Comparison of ENCODE assay signal across 10 cellular contexts in the genomic region with DNA sequence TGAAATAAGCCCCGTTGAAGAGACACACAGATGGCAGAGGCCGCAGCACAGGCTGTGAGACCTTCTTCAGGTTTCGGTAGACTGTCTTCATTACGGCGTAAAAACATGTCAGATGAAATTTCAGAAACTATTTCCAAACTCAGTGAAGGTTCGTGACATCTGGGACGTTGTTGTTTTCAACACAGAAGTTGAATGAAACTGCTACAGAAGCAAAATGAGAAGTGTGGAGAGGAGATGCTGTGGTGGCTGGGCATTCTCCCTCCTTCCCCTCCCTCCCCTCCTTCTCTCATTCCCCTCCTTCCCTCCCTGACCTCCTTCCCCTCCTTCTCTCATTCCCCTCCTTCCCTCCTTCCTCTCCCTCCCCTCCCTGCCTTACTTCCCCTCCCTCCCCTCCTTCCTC.
DNase-seq lines count a peak whose midpoint lies in the region; ATAC-seq lines count a peak whose summit lies in the region.
"Had no signal": no experiment of that assay in that cellular context is flagged by ENCODE, and none has a peak within 500 bp of the region (broad histone marks: within the 10 kb centered on the region; RNA-seq: fewer than 3 reads in every experiment).

No MANE protein-coding gene starts in this region.

- intact Hi-C loops in sciatic nerve (cut with DNase I) = no loop called here

- DNase-seq in sciatic nerve (ENCODE audit: low spot score) (peak; percentile 31), NCI-H2196 (lab: John Stamatoyannopoulos, UW; ENCODE audit: unreplicated experiment) (no peak), putamen (ENCODE audit: low spot score) (no peak), DMS53 (lab: John Stamatoyannopoulos, UW) (no peak)
- DNase-seq: left ventricle myocardium superior, NCI-H1105, sigmoid colon had no signal

- peak; percentile 52 for ATAC-seq in GM19023 (IDR thresholded peaks at IDR 0.05; ENCODE audit: unreplicated experiment)
- ATAC-seq in GM21786 (IDR thresholded peaks at IDR 0.05; ENCODE audit: unreplicated experiment) = peak; percentile 73
- peak; percentile 68 for ATAC-seq in HG03520 (IDR thresholded peaks at IDR 0.05; ENCODE audit: unreplicated experiment)
- no peak for ATAC-seq in sciatic nerve
- ATAC-seq: left ventricle myocardium superior had no signal
